Comparison of ENCODE assay signal across 8 cellular contexts in genomic region chr2:113157897-113158753, GRCh38. TPM values are rescaled to one million over a fixed set of nuclear protein-coding genes. Genes with fewer than 3 reads are reported as not detected.
DNase-seq lines count a peak whose midpoint lies in the region; ATAC-seq and TF ChIP-seq lines count a peak whose summit lies in the region.

No MANE protein-coding gene starts in this region.

- ATAC-seq in GM19438 (IDR thresholded peaks at IDR 0.05; ENCODE audit: low read depth, unreplicated experiment) (peak; percentile 13), GM19463 (IDR thresholded peaks at IDR 0.05; ENCODE audit: unreplicated experiment) (no peak)

- H3K4me3 ChIP-seq in fibroblast of mammary gland (ENCODE audit: control insufficient read depth, low read depth, low read length) (peak overlapping the region; percentile 22), sigmoid colon (peak overlapping the region in 3 of 4 donors; percentile 24 to 26 (median 25))

- H3K4me1 ChIP-seq in sigmoid colon = no peaks in the 10 kb centered on the region

- TF ChIP-seq EP300 in sigmoid colon (IDR thresholded peaks at IDR 0.05) = no peak

- intact Hi-C loops in sigmoid colon (cut with DNase I) = no loop called here

- no peak for TF ChIP-seq POLR2A in sigmoid colon (IDR thresholded peaks at IDR 0.05)

- DNase-seq in RKO (ENCODE audit: low spot score) = peak; percentile 98
- peak; percentile 73 for DNase-seq in fibroblast of mammary gland (ENCODE audit: low read depth)
- no peak for DNase-seq in sigmoid colon
- DNase-seq in KBM-7 = no peak
- no peak for DNase-seq in stimulated activated CD4-positive, alpha-beta T cell treated with anti-CD3 and anti-CD28 coated beads, Interleukin-4, amount 100 ng/mL, for 4 hours
- DNase-seq in GM13976 (ENCODE audit: low spot score) = no peak

- H3K9me3 ChIP-seq in sigmoid colon = no peaks in the 10 kb centered on the region

- TF ChIP-seq CTCF in fibroblast of mammary gland (conservative IDR thresholded peaks at IDR 0.05; ENCODE audit: control insufficient read depth, insufficient read depth, low read depth, low read length) (no peak), sigmoid colon (IDR thresholded peaks at IDR 0.05) (no peak), GM13976 (IDR thresholded peaks at IDR 0.05; ENCODE audit: borderline replicate concordance, control extremely low read depth, extremely low read depth, insufficient read depth, missing control alignments) (no peak)

- 22 to 50% methylated on average over 10 of the region's 10 CpGs for WGBS in sigmoid colon, 2 donors

- no peaks in the 10 kb centered on the region for H3K36me3 ChIP-seq in sigmoid colon

- peaks cover 0 to 28% (median 12%) of the 10 kb centered on the region in 3 donors for H3K27me3 ChIP-seq in sigmoid colon

- no peak overlapping the region for H3K27ac ChIP-seq in sigmoid colon

- in situ Hi-C loops in KBM-7 (cut with MboI; ENCODE audit: low pct_unique_long_range_greater_than_20kb, low sequenced_read_pairs) (no loop called here), GM13976 (cut with MboI; ENCODE audit: low sequenced_read_pairs, unreplicated experiment) (no loop called here)

RNA-seq across cellular contexts. Expression of gene PSD4, which starts 15.6 kb away (rescaled TPM):
- total RNA-seq in sigmoid colon = 1 to 10 TPM; 1.4 to 6.6 (median 2.0) TPM
- 10 to 100 TPM; 15.0 to 51.6 (median 22.9) TPM for polyA plus RNA-seq in sigmoid colon

RNA-seq across cellular contexts. Expression of gene IL1RN, which starts 30.7 kb away (rescaled TPM):
- total RNA-seq in sigmoid colon = 1 to 10 TPM in 1 of 4 donors, under 1 TPM in 1, not detected in 2; 0.55 to 1.6 TPM
- 10 to 100 TPM in 2 of 3 donors, 1 to 10 TPM in 1; 6.6 to 19.9 (median 11.1) TPM for polyA plus RNA-seq in sigmoid colon

Comparison
In these comparisons a context has a peak if more than half of its experiments do, and no peak if none do; other contexts are left out.
1. DNase-seq: peak in RKO (single experiment) and fibroblast of mammary gland (single experiment); none in sigmoid colon (single experiment), KBM-7 (single experiment), stimulated activated CD4-positive, alpha-beta T cell treated with anti-CD3 and anti-CD28 coated beads, Interleukin-4, amount 100 ng/mL, for 4 hours (0 of 2) and GM13976 (single experiment).